In the genomic region with DNA sequence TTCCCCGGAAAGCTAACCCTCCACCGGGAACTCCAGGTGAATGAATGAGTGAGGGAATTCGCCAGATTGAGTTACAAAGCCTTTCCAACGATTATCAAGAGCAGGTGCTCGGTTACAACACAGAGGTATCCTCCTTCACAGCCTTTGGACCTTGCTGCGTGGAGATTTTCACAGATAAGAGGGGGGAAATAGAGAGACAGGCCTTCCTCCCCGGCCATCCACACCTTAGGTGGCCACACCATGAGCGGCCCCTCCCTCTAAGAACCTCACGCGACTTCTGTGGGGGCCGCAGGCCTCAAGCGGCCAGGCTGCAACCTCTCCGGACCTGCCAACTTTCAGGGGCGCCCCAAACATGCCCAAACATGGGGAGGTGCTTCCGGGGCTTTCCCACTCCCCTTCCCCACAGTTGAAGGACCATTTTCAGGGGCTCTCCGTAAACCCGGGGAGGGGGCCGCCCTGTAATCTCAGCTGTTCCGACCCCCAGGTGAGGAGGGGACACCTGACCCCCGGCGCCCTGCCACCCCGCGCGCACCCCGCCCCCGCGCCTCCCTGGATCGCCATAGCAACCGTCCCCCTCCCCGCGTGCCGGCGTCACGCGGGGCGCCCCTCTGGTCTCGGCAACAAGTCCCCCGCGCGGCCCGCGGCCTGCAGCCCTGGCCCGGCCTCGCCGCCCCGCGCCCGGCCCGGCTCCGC, we compare ENCODE assay signal across 8 cellular contexts. TPM values are rescaled to one million over a fixed set of nuclear protein-coding genes. Genes with fewer than 3 reads are reported as not detected.
DNase-seq lines count a peak whose midpoint lies in the region; ATAC-seq and FAIRE-seq lines count a peak whose summit lies in the region.

No MANE protein-coding gene starts in this region.

- H4K20me1 ChIP-seq in Karpas-422 (ENCODE audit: insufficient read depth, low read depth, low read length): no peaks in the 10 kb centered on the region

- DNase-seq in G401 (ENCODE audit: low spot score) (peak; percentile 49), Karpas-422 (peak; percentile 61), head of caudate nucleus (peak in 33 of 42 donors; percentile 9 to 68 (median 40)), retina (peak; percentile 38), NCI-H1436 treated with DMSO at 0.1 percent for 48 hours (lab: John Stamatoyannopoulos, UW) (no peak), urothelium cell line (ENCODE audit: low spot score) (no peak)
- no peak for DNase-seq in activated T-helper 2 cell treated with anti-CD3 and anti-CD28 coated beads, Interferon-gamma antibody, Interleukin-2, Interleukin-4, amounts not matched to agents 10 μg/mL and 5 μg/mL and 100 μg/mL, durations not matched to agents 14 hours and 24 hours and 36 hours (ENCODE audit: low spot score)

- H3K27me3 Mint-ChIP-seq in activated T-helper 2 cell treated with anti-CD3 and anti-CD28 coated beads, Interferon-gamma antibody, Interleukin-2, Interleukin-4, amounts not matched to agents 10 μg/mL and 5 μg/mL and 100 μg/mL, durations not matched to agents 14 hours and 24 hours and 36 hours (ENCODE audit: low read depth): peaks cover 2% of the 10 kb centered on the region

- H3K9me2 ChIP-seq in Karpas-422 (replicated peaks; ENCODE audit: insufficient read depth, low read length): no peaks in the 10 kb centered on the region

- no peak for FAIRE-seq in urothelium cell line (lab: Jason Lieb, UNC)

- peaks cover 30% of the 10 kb centered on the region for H3K4me1 Mint-ChIP-seq in activated T-helper 2 cell treated with anti-CD3 and anti-CD28 coated beads, Interferon-gamma antibody, Interleukin-2, Interleukin-4, amounts not matched to agents 10 μg/mL and 5 μg/mL and 100 μg/mL, durations not matched to agents 14 hours and 24 hours and 36 hours (ENCODE audit: low read depth)

- H3K36me3 Mint-ChIP-seq in activated T-helper 2 cell treated with anti-CD3 and anti-CD28 coated beads, Interferon-gamma antibody, Interleukin-2, Interleukin-4, amounts not matched to agents 10 μg/mL and 5 μg/mL and 100 μg/mL, durations not matched to agents 14 hours and 24 hours and 36 hours (ENCODE audit: low read depth): peaks cover 12% of the 10 kb centered on the region

- peak overlapping the region; percentile 58 for H3K27ac ChIP-seq in Karpas-422 (ENCODE audit: low read length)

- H3K9ac ChIP-seq in Karpas-422 (ENCODE audit: low read length): peak overlapping the region; percentile 73

- H3K4me1 ChIP-seq in Karpas-422 (ENCODE audit: low read length): peaks cover 46% of the 10 kb centered on the region

- H3K27me3 ChIP-seq in Karpas-422 (ENCODE audit: low read length): no peaks in the 10 kb centered on the region

- H2AFZ ChIP-seq in Karpas-422 (ENCODE audit: low read length): peak overlapping the region; percentile 1; the same call in 1 of the 2 replicates

- intact Hi-C loops in activated T-helper 2 cell treated with anti-CD3 and anti-CD28 coated beads, Interferon-gamma antibody, Interleukin-2, Interleukin-4, amounts not matched to agents 10 μg/mL and 5 μg/mL and 100 μg/mL, durations not matched to agents 14 hours and 24 hours and 36 hours (cut with micrococcal nuclease): loop anchor here (5.0 to 10.0 kb wide), 3 partner anchors 65 to 385 kb away; no protein-coding TSS in a partner anchor
- intact Hi-C loops in head of caudate nucleus (cut with DNase I): no loop called here

- peaks cover 7% of the 10 kb centered on the region for H3K9me3 Mint-ChIP-seq in activated T-helper 2 cell treated with anti-CD3 and anti-CD28 coated beads, Interferon-gamma antibody, Interleukin-2, Interleukin-4, amounts not matched to agents 10 μg/mL and 5 μg/mL and 100 μg/mL, durations not matched to agents 14 hours and 24 hours and 36 hours

- in situ Hi-C loops in G401 (cut with HindIII; ENCODE audit: low sequenced_read_pairs): no loop called here

- peak overlapping the region; percentile 83 for H3K4me3 Mint-ChIP-seq in activated T-helper 2 cell treated with anti-CD3 and anti-CD28 coated beads, Interferon-gamma antibody, Interleukin-2, Interleukin-4, amounts not matched to agents 10 μg/mL and 5 μg/mL and 100 μg/mL, durations not matched to agents 14 hours and 24 hours and 36 hours (ENCODE audit: low read depth)

- H3K4me3 ChIP-seq in Karpas-422 (ENCODE audit: low read length): peak overlapping the region; percentile 71

- H3K4me2 ChIP-seq in Karpas-422 (ENCODE audit: low read depth, low read length, poor library complexity, severe bottlenecking): peak overlapping the region; percentile 87

- peaks cover 51% of the 10 kb centered on the region for H3K79me2 ChIP-seq in Karpas-422 (ENCODE audit: low read length)

- peak; percentile 18 for ATAC-seq in GM21526 (IDR thresholded peaks at IDR 0.05; ENCODE audit: low FRiP score, unreplicated experiment)

- no peaks in the 10 kb centered on the region; the same call in 1 of the 2 replicates for H3K36me3 ChIP-seq in Karpas-422 (ENCODE audit: insufficient read depth, low read length)

- H3K27ac Mint-ChIP-seq in activated T-helper 2 cell treated with anti-CD3 and anti-CD28 coated beads, Interferon-gamma antibody, Interleukin-2, Interleukin-4, amounts not matched to agents 10 μg/mL and 5 μg/mL and 100 μg/mL, durations not matched to agents 14 hours and 24 hours and 36 hours: peak overlapping the region; percentile 68

- H3K9me3 ChIP-seq in Karpas-422 (ENCODE audit: low read length): no peaks in the 10 kb centered on the region

RNA-seq across cellular contexts. Expression of a gene that starts 0.6 kb away (rescaled TPM):
- 22.2 and 45.3 TPM in 2 replicates for total RNA-seq in G401 (2014; rRNA removed; shearing (Covaris generic))
- total RNA-seq in Karpas-422 (2014; rRNA removed; shearing (Covaris generic); ENCODE audit: low replicate concordance): 13.0 and 50.1 TPM in 2 replicates
- total RNA-seq in activated T-helper 2 cell treated with anti-CD3 and anti-CD28 coated beads, Interferon-gamma antibody, Interleukin-2, Interleukin-4, amounts not matched to agents 10 μg/mL and 5 μg/mL and 100 μg/mL, durations not matched to agents 14 hours and 24 hours and 36 hours: 15.1 and 20.0 TPM in 2 replicates

Comparison
In these comparisons a context has a peak if more than half of its experiments do, and no peak if none do; other contexts are left out.
1. DNase-seq: peak in G401 (single experiment), Karpas-422 (single experiment), head of caudate nucleus (33 of 42) and retina (single experiment); none in activated T-helper 2 cell treated with anti-CD3 and anti-CD28 coated beads, Interferon-gamma antibody, Interleukin-2, Interleukin-4, amounts not matched to agents 10 μg/mL and 5 μg/mL and 100 μg/mL, durations not matched to agents 14 hours and 24 hours and 36 hours (single experiment), NCI-H1436 treated with DMSO at 0.1 percent for 48 hours (single experiment) and urothelium cell line (single experiment).